In genomic region chr16:24810951-24811843, GRCh38 we compare ENCODE assay signal across 24 cellular contexts. TPM values are rescaled to one million over a fixed set of nuclear protein-coding genes. Genes with fewer than 3 reads are reported as not detected.
A peak's percentile ranks its signal among the peaks of the same experiment; 100 is the strongest.
DNase-seq lines count a peak whose midpoint lies in the region; ATAC-seq and TF ChIP-seq lines count a peak whose summit lies in the region.
"Had no signal": no experiment of that assay in that cellular context is flagged by ENCODE, and none has a peak within 500 bp of the region (broad histone marks: within the 10 kb centered on the region; RNA-seq: fewer than 3 reads in every experiment).

No MANE protein-coding gene starts in this region.

- DNase-seq in activated T-cell treated with anti-CD3 and anti-CD28 coated beads, Interleukin-2, amount 50 U/mL, for 24 hours, result no peak
- no peak for DNase-seq in activated T-cell treated with anti-CD3 and anti-CD28 coated beads, Interleukin-2, amount 50 U/mL, for 1 hour
- DNase-seq in LHCN-M2 (ENCODE audit: low read depth) (peak; percentile 10), erythroblast (lab: John Stamatoyannopoulos, UW) (peak; percentile 7 to 16), progenitor cell of endocrine pancreas (ENCODE audit: low spot score, unreplicated experiment) (no peak), NCI-H510A (lab: John Stamatoyannopoulos, UW) (no peak), T-helper 2 cell (no peak)
- DNase-seq: ACHN; activated CD4-positive, alpha-beta T cell treated with anti-CD3 and anti-CD28 coated beads, Interleukin-2, amount 50 U/mL, for 4 hours; anterior cingulate cortex; C1 segment of cervical spinal cord; dermis blood vessel endothelial cell; H7; mucosa of descending colon; NCI-H1694 treated with DMSO at 0.1 percent for 48 hours; NCI-H774; SIG-M5; substantia nigra; T-helper 1 cell had no signal

- H3K27ac Mint-ChIP-seq in activated T-cell treated with anti-CD3 and anti-CD28 coated beads, Interleukin-2, amount 50 U/mL, for 24 hours, result peak overlapping the region; percentile 4
- H3K27ac Mint-ChIP-seq in progenitor cell of endocrine pancreas, result peak overlapping the region; percentile 7

- ATAC-seq in GM21528 (IDR thresholded peaks at IDR 0.05; ENCODE audit: low FRiP score, unreplicated experiment), result no peak
- ATAC-seq: mucosa of descending colon had no signal

- no peak for TF ChIP-seq POLR2A in erythroblast (IDR thresholded peaks at IDR 0.05; ENCODE audit: low read length)

- no peak overlapping the region for H3K4me3 Mint-ChIP-seq in activated T-cell treated with anti-CD3 and anti-CD28 coated beads, Interleukin-2, amount 50 U/mL, for 24 hours
- H3K4me3 Mint-ChIP-seq in progenitor cell of endocrine pancreas (ENCODE audit: low read depth), result no peak overlapping the region
- H3K4me3 Mint-ChIP-seq: neural crest cell had no signal

- H3K36me3 Mint-ChIP-seq in activated T-cell treated with anti-CD3 and anti-CD28 coated beads, Interleukin-2, amount 50 U/mL, for 24 hours (ENCODE audit: low read depth), result peaks cover 94% of the 10 kb centered on the region
- H3K36me3 Mint-ChIP-seq in progenitor cell of endocrine pancreas (ENCODE audit: insufficient read depth), result peaks cover 27% of the 10 kb centered on the region

- H3K9me3 Mint-ChIP-seq in activated T-cell treated with anti-CD3 and anti-CD28 coated beads, Interleukin-2, amount 50 U/mL, for 24 hours, result no peaks in the 10 kb centered on the region
- H3K9me3 Mint-ChIP-seq in progenitor cell of endocrine pancreas (ENCODE audit: low read depth), result no peaks in the 10 kb centered on the region
- H3K9me3 Mint-ChIP-seq: neural crest cell had no signal

- no peaks in the 10 kb centered on the region for H3K4me1 Mint-ChIP-seq in activated T-cell treated with anti-CD3 and anti-CD28 coated beads, Interleukin-2, amount 50 U/mL, for 24 hours (ENCODE audit: low read depth)
- H3K4me1 Mint-ChIP-seq in progenitor cell of endocrine pancreas (ENCODE audit: low read depth), result peaks cover 2% of the 10 kb centered on the region
- H3K4me1 Mint-ChIP-seq: neural crest cell had no signal

- H3K27me3 Mint-ChIP-seq in activated T-cell treated with anti-CD3 and anti-CD28 coated beads, Interleukin-2, amount 50 U/mL, for 24 hours, result no peaks in the 10 kb centered on the region
- H3K27me3 Mint-ChIP-seq in progenitor cell of endocrine pancreas, result no peaks in the 10 kb centered on the region

- TF ChIP-seq CTCF in progenitor cell of endocrine pancreas (IDR thresholded peaks at IDR 0.05; ENCODE audit: unreplicated experiment), result no peak

RNA-seq across cellular contexts. Expression of gene SLC5A11, which starts 34.6 kb away (rescaled TPM):
- not detected in 2 replicates for total RNA-seq in LHCN-M2 (2014; rRNA removed)
- polyA plus RNA-seq in LHCN-M2 (2012), result not detected
- total RNA-seq in progenitor cell of endocrine pancreas, result 0.38 TPM in 1 of 2 replicates, not detected in the other
- total RNA-seq: cardiac muscle cell, H7, neural crest cell, posterior vena cava, skeletal muscle tissue had no signal
- polyA plus RNA-seq: cardiac muscle cell had no signal

Comparison
In these comparisons a context has a peak if more than half of its experiments do, and no peak if none do; other contexts are left out.
1. DNase-seq: peak in LHCN-M2 (single experiment) and erythroblast (2 of 2); none in activated T-cell treated with anti-CD3 and anti-CD28 coated beads, Interleukin-2, amount 50 U/mL, for 24 hours (single experiment), activated T-cell treated with anti-CD3 and anti-CD28 coated beads, Interleukin-2, amount 50 U/mL, for 1 hour (single experiment), progenitor cell of endocrine pancreas (single experiment), NCI-H510A (single experiment) and T-helper 2 cell (0 of 5).